ENCODE assay signal across 37 cellular contexts in the genomic region with DNA sequence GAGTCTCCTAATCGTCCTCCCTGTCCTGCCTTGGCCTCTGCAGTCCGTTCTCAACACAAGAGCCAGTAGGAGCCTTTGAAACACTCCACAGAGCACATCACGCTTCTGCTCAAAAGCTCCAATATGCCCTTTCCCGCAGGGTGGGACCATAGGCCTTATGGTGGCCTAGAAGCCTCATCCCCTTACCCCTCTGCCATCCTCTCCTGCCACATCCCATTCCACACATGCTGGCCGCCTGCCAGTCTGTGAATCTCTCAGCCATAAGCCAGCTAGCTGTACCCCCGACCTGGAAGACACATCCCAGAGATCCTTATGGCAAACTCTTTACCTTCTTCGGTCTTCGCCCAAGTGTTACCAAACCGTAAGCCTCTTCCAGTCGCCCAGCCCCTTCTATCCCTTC.
"Had no signal": no experiment of that assay in that cellular context is flagged by ENCODE, and none has a peak within 500 bp of the region (broad histone marks: within the 10 kb centered on the region; RNA-seq: fewer than 3 reads in every experiment).

No MANE protein-coding gene starts in this region.

- H3K9me3 ChIP-seq: adrenal gland, body of pancreas had no signal

- DNase-seq: activated effector memory CD4-positive, alpha-beta T cell treated with anti-CD3 and anti-CD28 coated beads, Interleukin-2, amount 50 U/mL, for 16 hours; activated effector memory CD4-positive, alpha-beta T cell treated with Interleukin-2 at 50 U/mL for 16 hours; activated gamma-delta T cell; activated gamma-delta T cell treated with Interleukin-2 at 50 U/mL for 16 hours; activated naive CD4-positive, alpha-beta T cell; activated naive CD4-positive, alpha-beta T cell treated with anti-CD3 and anti-CD28 coated beads for 36 hours; activated naive CD4-positive, alpha-beta T cell treated with anti-CD3 and anti-CD28 coated beads, Interleukin-2, amount 10 ng/mL, durations not matched to agents 7 days and 5 days; activated naive CD4-positive, alpha-beta T cell treated with anti-CD3 and anti-CD28 coated beads, Interleukin-2, amount 50 U/mL, for 16 hours; activated naive CD4-positive, alpha-beta T cell treated with Interleukin-2 at 50 U/mL for 16 hours; activated naive CD8-positive, alpha-beta T cell treated with anti-CD3 and anti-CD28 coated beads for 36 hours; activated naive CD8-positive, alpha-beta T cell treated with anti-CD3 and anti-CD28 coated beads, Interleukin-2, amount 10 ng/mL, durations not matched to agents 7 days and 5 days; activated naive CD8-positive, alpha-beta T cell treated with anti-CD3 and anti-CD28 coated beads, Interleukin-2, amount 50 U/mL, for 24 hours; activated T-cell treated with anti-CD3 and anti-CD28 coated beads, Interleukin-2, amount 50 U/mL, for 1 hour; activated T-cell treated with anti-CD3 and anti-CD28 coated beads, Interleukin-2, amount 50 U/mL, for 24 hours; activated T-cell treated with anti-CD3 and anti-CD28 coated beads, Interleukin-2, amount 50 U/mL, for 4 hours; activated T-cell treated with anti-CD3 and anti-CD28 coated beads, Interleukin-2, amount 50 U/mL, for 72 hours; adrenal gland; amniotic stem cell; amygdala; anterior cingulate cortex; aorta; body of pancreas; brain microvascular endothelial cell; caudate nucleus; central memory CD4-positive, alpha-beta T cell; cerebellar nuclear complex had no signal

- H3K27me3 ChIP-seq: adrenal gland, ascending aorta, body of pancreas, breast epithelium, cardiac muscle cell had no signal

- ATAC-seq: activated naive CD4-positive, alpha-beta T cell treated with anti-CD3 and anti-CD28 coated beads, Interleukin-2, amount 50 U/mL, for 72 hours; activated naive CD8-positive, alpha-beta T cell treated with anti-CD3 and anti-CD28 coated beads, Interleukin-2, amount 50 U/mL, for 24 hours; activated T-cell treated with anti-CD3 and anti-CD28 coated beads, Interleukin-2, amount 50 U/mL, for 4 hours; activated T-cell treated with anti-CD3 and anti-CD28 coated beads, Interleukin-2, amount 50 U/mL, for 72 hours; activated T-helper 17 cell treated with anti-CD3 and anti-CD28 coated beads, Interleukin-2, amount 50 U/mL, for 72 hours; body of pancreas had no signal

- H3K27ac Mint-ChIP-seq: activated naive CD4-positive, alpha-beta T cell treated with anti-CD3 and anti-CD28 coated beads for 36 hours; activated naive CD4-positive, alpha-beta T cell treated with anti-CD3 and anti-CD28 coated beads, Interleukin-2, amount 10 ng/mL, durations not matched to agents 7 days and 5 days; activated naive CD4-positive, alpha-beta T cell treated with anti-CD3 and anti-CD28 coated beads, Interleukin-2, amount 50 U/mL, for 24 hours; activated naive CD4-positive, alpha-beta T cell treated with anti-CD3 and anti-CD28 coated beads, Interleukin-2, amount 50 U/mL, for 72 hours; activated naive CD8-positive, alpha-beta T cell; activated naive CD8-positive, alpha-beta T cell treated with anti-CD3 and anti-CD28 coated beads for 36 hours; activated naive CD8-positive, alpha-beta T cell treated with anti-CD3 and anti-CD28 coated beads, Interleukin-2, amount 10 ng/mL, durations not matched to agents 7 days and 5 days; activated naive CD8-positive, alpha-beta T cell treated with anti-CD3 and anti-CD28 coated beads, Interleukin-2, amount 50 U/mL, for 24 hours; activated T-cell treated with anti-CD3 and anti-CD28 coated beads, Interleukin-2, amount 50 U/mL, for 24 hours; activated T-cell treated with anti-CD3 and anti-CD28 coated beads, Interleukin-2, amount 50 U/mL, for 72 hours; activated T-helper 1 cell treated with anti-CD3 and anti-CD28 coated beads, Interleukin-12 subunit alpha, Interleukin-12 subunit beta, Interleukin-2, Interleukin-4 antibody, amounts not matched to agents 30 ng/mL and 10 ng/mL and 1 ng/mL, durations not matched to agents 14 hours and 24 hours and 36 hours; activated T-helper 17 cell treated with anti-CD3 and anti-CD28 coated beads, Interleukin-2, amount 50 U/mL, for 72 hours; activated T-helper 2 cell treated with anti-CD3 and anti-CD28 coated beads, Interferon-gamma antibody, Interleukin-2, Interleukin-4, amounts not matched to agents 10 μg/mL and 5 μg/mL and 100 μg/mL, durations not matched to agents 14 hours and 24 hours and 36 hours; brain had no signal

- H3K27ac ChIP-seq: adrenal gland, ascending aorta, body of pancreas, brain microvascular endothelial cell, breast epithelium, cardiac muscle cell had no signal

- H3K4me1 ChIP-seq: adrenal gland, ascending aorta, body of pancreas, breast epithelium had no signal

- H3K36me3 Mint-ChIP-seq: activated naive CD4-positive, alpha-beta T cell treated with anti-CD3 and anti-CD28 coated beads, Interleukin-2, amount 10 ng/mL, durations not matched to agents 7 days and 5 days; activated naive CD4-positive, alpha-beta T cell treated with anti-CD3 and anti-CD28 coated beads, Interleukin-2, amount 50 U/mL, for 24 hours; activated naive CD8-positive, alpha-beta T cell treated with anti-CD3 and anti-CD28 coated beads for 36 hours; brain had no signal

- H3K4me3 Mint-ChIP-seq: activated naive CD4-positive, alpha-beta T cell treated with anti-CD3 and anti-CD28 coated beads for 36 hours; activated naive CD4-positive, alpha-beta T cell treated with anti-CD3 and anti-CD28 coated beads, Interleukin-2, amount 10 ng/mL, durations not matched to agents 7 days and 5 days; activated naive CD4-positive, alpha-beta T cell treated with anti-CD3 and anti-CD28 coated beads, Interleukin-2, amount 50 U/mL, for 24 hours; activated naive CD8-positive, alpha-beta T cell; activated naive CD8-positive, alpha-beta T cell treated with anti-CD3 and anti-CD28 coated beads for 36 hours; activated naive CD8-positive, alpha-beta T cell treated with anti-CD3 and anti-CD28 coated beads, Interleukin-2, amount 10 ng/mL, durations not matched to agents 7 days and 5 days; activated naive CD8-positive, alpha-beta T cell treated with anti-CD3 and anti-CD28 coated beads, Interleukin-2, amount 50 U/mL, for 24 hours; activated T-cell treated with anti-CD3 and anti-CD28 coated beads, Interleukin-2, amount 50 U/mL, for 24 hours; activated T-cell treated with anti-CD3 and anti-CD28 coated beads, Interleukin-2, amount 50 U/mL, for 4 hours; activated T-cell treated with anti-CD3 and anti-CD28 coated beads, Interleukin-2, amount 50 U/mL, for 72 hours; activated T-helper 1 cell treated with anti-CD3 and anti-CD28 coated beads, Interleukin-12 subunit alpha, Interleukin-12 subunit beta, Interleukin-2, Interleukin-4 antibody, amounts not matched to agents 30 ng/mL and 10 ng/mL and 1 ng/mL, durations not matched to agents 14 hours and 24 hours and 36 hours; activated T-helper 17 cell treated with anti-CD3 and anti-CD28 coated beads, Interleukin-2, amount 50 U/mL, for 72 hours; brain; central memory CD8-positive, alpha-beta T cell had no signal

- H3K9me3 Mint-ChIP-seq: activated naive CD4-positive, alpha-beta T cell treated with anti-CD3 and anti-CD28 coated beads, Interleukin-2, amount 50 U/mL, for 24 hours; activated naive CD8-positive, alpha-beta T cell treated with anti-CD3 and anti-CD28 coated beads, Interleukin-2, amount 50 U/mL, for 24 hours; activated T-cell treated with anti-CD3 and anti-CD28 coated beads, Interleukin-2, amount 50 U/mL, for 24 hours had no signal

- H3K4me3 ChIP-seq: adrenal gland, ascending aorta, body of pancreas, breast epithelium, cardiac muscle cell had no signal

- H3K36me3 ChIP-seq: adrenal gland, ascending aorta, brain microvascular endothelial cell, breast epithelium, cardiac muscle cell had no signal

- H3K27me3 Mint-ChIP-seq: activated naive CD4-positive, alpha-beta T cell treated with anti-CD3 and anti-CD28 coated beads, Interleukin-2, amount 50 U/mL, for 24 hours; activated T-cell treated with anti-CD3 and anti-CD28 coated beads, Interleukin-2, amount 50 U/mL, for 24 hours had no signal

- H3K4me1 Mint-ChIP-seq: activated naive CD4-positive, alpha-beta T cell treated with anti-CD3 and anti-CD28 coated beads, Interleukin-2, amount 10 ng/mL, durations not matched to agents 7 days and 5 days; activated naive CD4-positive, alpha-beta T cell treated with anti-CD3 and anti-CD28 coated beads, Interleukin-2, amount 50 U/mL, for 24 hours; activated naive CD8-positive, alpha-beta T cell treated with anti-CD3 and anti-CD28 coated beads for 36 hours; activated naive CD8-positive, alpha-beta T cell treated with anti-CD3 and anti-CD28 coated beads, Interleukin-2, amount 10 ng/mL, durations not matched to agents 7 days and 5 days; activated naive CD8-positive, alpha-beta T cell treated with anti-CD3 and anti-CD28 coated beads, Interleukin-2, amount 50 U/mL, for 24 hours; activated T-helper 17 cell treated with anti-CD3 and anti-CD28 coated beads, Interleukin-2, amount 50 U/mL, for 72 hours; central memory CD8-positive, alpha-beta T cell had no signal
